ENCODE assay signal across 8 cellular contexts in genomic region chr2:20443276-20443920, GRCh38. TPM values are rescaled to one million over a fixed set of nuclear protein-coding genes. Genes with fewer than 3 reads are reported as not detected.
DNase-seq lines count a peak whose midpoint lies in the region; ATAC-seq and TF ChIP-seq lines count a peak whose summit lies in the region.

No MANE protein-coding gene starts in this region.

- intact Hi-C loops in natural killer cell (cut with micrococcal nuclease), result loop anchor here (1.0 to 5.0 kb wide), 2 partner anchors 199 to 519 kb away; no protein-coding TSS in a partner anchor

- DNase-seq in natural killer cell (no peak), NCI-H2227 treated with DMSO at 0.1 percent for 48 hours (lab: John Stamatoyannopoulos, UW) (peak; percentile 75), cerebellum (ENCODE audit: low spot score) (peak; percentile 63), midbrain (lab: John Stamatoyannopoulos, UW) (peak; percentile 71)
- DNase-seq in natural killer cell treated with Interleukin-12 subunit alpha and Interleukin-12 subunit beta and Interleukin-15 and Interleukin-18, amount 100 ng/mL, for 72 hours (ENCODE audit: low spot score), result no peak

- H3K4me3 Mint-ChIP-seq in natural killer cell, result no peak overlapping the region
- H3K4me3 Mint-ChIP-seq in natural killer cell treated with Interleukin-12 subunit alpha and Interleukin-12 subunit beta and Interleukin-15 and Interleukin-18, amount 100 ng/mL, for 72 hours, result no peak overlapping the region

- H3K36me3 Mint-ChIP-seq in natural killer cell, result no peaks in the 10 kb centered on the region
- no peaks in the 10 kb centered on the region for H3K36me3 Mint-ChIP-seq in natural killer cell treated with Interleukin-12 subunit alpha and Interleukin-12 subunit beta and Interleukin-15 and Interleukin-18, amount 100 ng/mL, for 72 hours

- peaks cover 13 to 14% of the 10 kb centered on the region in 2 donors for H3K27me3 Mint-ChIP-seq in natural killer cell (ENCODE audit: low read depth in 2 of 2)
- H3K27me3 Mint-ChIP-seq in natural killer cell treated with Interleukin-12 subunit alpha and Interleukin-12 subunit beta and Interleukin-15 and Interleukin-18, amount 100 ng/mL, for 72 hours, result peaks cover 6 to 9% of the 10 kb centered on the region in 2 donors

- TF ChIP-seq CTCF in natural killer cell (IDR thresholded peaks at IDR 0.05), result peak; percentile 60

- ATAC-seq in natural killer cell (no peak), GM21390 (IDR thresholded peaks at IDR 0.05; ENCODE audit: unreplicated experiment) (no peak), HG02973 (IDR thresholded peaks at IDR 0.05; ENCODE audit: unreplicated experiment) (no peak), GM21515 (IDR thresholded peaks at IDR 0.05; ENCODE audit: unreplicated experiment) (no peak)
- no peak for ATAC-seq in natural killer cell treated with Interleukin-12 subunit alpha and Interleukin-12 subunit beta and Interleukin-15 and Interleukin-18, amount 100 ng/mL, for 72 hours

- no peak overlapping the region for H3K27ac Mint-ChIP-seq in natural killer cell
- H3K27ac Mint-ChIP-seq in natural killer cell treated with Interleukin-12 subunit alpha and Interleukin-12 subunit beta and Interleukin-15 and Interleukin-18, amount 100 ng/mL, for 72 hours, result no peak overlapping the region

- no peaks in the 10 kb centered on the region for H3K9me3 Mint-ChIP-seq in natural killer cell
- H3K9me3 Mint-ChIP-seq in natural killer cell treated with Interleukin-12 subunit alpha and Interleukin-12 subunit beta and Interleukin-15 and Interleukin-18, amount 100 ng/mL, for 72 hours, result no peaks in the 10 kb centered on the region

- peaks cover 8 to 13% of the 10 kb centered on the region in 2 donors for H3K4me1 Mint-ChIP-seq in natural killer cell
- H3K4me1 Mint-ChIP-seq in natural killer cell treated with Interleukin-12 subunit alpha and Interleukin-12 subunit beta and Interleukin-15 and Interleukin-18, amount 100 ng/mL, for 72 hours (ENCODE audit: low read depth in 2 of 2), result peaks cover 0 to 4% of the 10 kb centered on the region in 2 donors

RNA-seq across cellular contexts. Expression of gene RHOB, which starts 3.5 kb away (rescaled TPM):
- total RNA-seq in natural killer cell, result 100 to 1,000 TPM in 1 of 3 donors, 10 to 100 TPM in 2; 50.8 to 222 (median 64.7) TPM
- 10 to 100 TPM; 12.1 to 26.8 TPM for total RNA-seq in natural killer cell treated with Interleukin-12 subunit alpha and Interleukin-12 subunit beta and Interleukin-15 and Interleukin-18, amount 100 ng/mL, for 72 hours
- total RNA-seq in cerebellum, result 123 TPM

Comparison
In these comparisons a context has a peak if more than half of its experiments do, and no peak if none do; other contexts are left out.
1. DNase-seq: peak in NCI-H2227 treated with DMSO at 0.1 percent for 48 hours (single experiment), cerebellum (single experiment) and midbrain (single experiment); none in natural killer cell (single experiment) and natural killer cell treated with Interleukin-12 subunit alpha and Interleukin-12 subunit beta and Interleukin-15 and Interleukin-18, amount 100 ng/mL, for 72 hours (single experiment).